ENCODE assay signal across 19 cellular contexts in genomic region chr20:46974669-46975434, GRCh38.
"Had no signal": no experiment of that assay in that cellular context is flagged by ENCODE, and none has a peak within 500 bp of the region (broad histone marks: within the 10 kb centered on the region; RNA-seq: fewer than 3 reads in every experiment).

No MANE protein-coding gene starts in this region.

- H3K4me3 ChIP-seq: skin epidermis had no signal

- H3K27ac Mint-ChIP-seq: activated naive CD8-positive, alpha-beta T cell; dendritic cell treated with granulocyte-macrophage colony-stimulating factor and Interleukin-4, amounts not matched to agents 40 ng/mL and 50 ng/mL, for 4 days; memory B cell; natural killer cell; stimulated activated naive B cell treated with anti-CD40 and anti-IgM and Interleukin-4, amounts not matched to agents 10 μg/mL and 1 μg/mL and 100 μg/mL, for 72 hours; type B pancreatic cell had no signal

- DNase-seq: activated CD4-positive, alpha-beta T cell treated with anti-CD3 and anti-CD28 coated beads, Interleukin-2, amount 50 U/mL, for 4 hours; activated CD8-positive, alpha-beta memory T cell treated with anti-CD3 and anti-CD28 coated beads, Interleukin-2, amount 50 U/mL, for 4 hours; activated gamma-delta T cell treated with Interleukin-2 at 50 U/mL for 16 hours; activated T-cell treated with anti-CD3 and anti-CD28 coated beads, Interleukin-2, amount 50 U/mL, for 48 hours; cerebellar nuclear complex; effector memory CD4-positive, alpha-beta T cell; natural killer cell; stimulated activated CD4-positive, alpha-beta T cell treated with anti-CD3 and anti-CD28 coated beads, Interleukin-15, amount 100 ng/mL, for 24 hours; stimulated activated CD4-positive, alpha-beta T cell treated with anti-CD3 and anti-CD28 coated beads, Interleukin-4, amount 100 ng/mL, for 1 hour; stimulated activated naive B cell treated with anti-CD40 and anti-IgM and Interleukin-4, amounts not matched to agents 10 μg/mL and 1 μg/mL and 100 μg/mL, for 72 hours; SW 1271 had no signal

- H3K36me3 Mint-ChIP-seq: activated naive CD8-positive, alpha-beta T cell; brain; memory B cell; natural killer cell; stimulated activated naive B cell treated with anti-CD40 and anti-IgM and Interleukin-4, amounts not matched to agents 10 μg/mL and 1 μg/mL and 100 μg/mL, for 72 hours; type B pancreatic cell had no signal

- H3K4me3 Mint-ChIP-seq: activated naive CD8-positive, alpha-beta T cell; brain; dendritic cell treated with granulocyte-macrophage colony-stimulating factor and Interleukin-4, amounts not matched to agents 40 ng/mL and 50 ng/mL, for 4 days; memory B cell; natural killer cell; stimulated activated naive B cell treated with anti-CD40 and anti-IgM and Interleukin-4, amounts not matched to agents 10 μg/mL and 1 μg/mL and 100 μg/mL, for 72 hours; type B pancreatic cell had no signal

- H3K27ac ChIP-seq: neutrophil had no signal

- H3K36me3 ChIP-seq: neutrophil had no signal

- H3K9me3 ChIP-seq: neutrophil had no signal

- H3K4me1 Mint-ChIP-seq: natural killer cell had no signal

- H3K27me3 Mint-ChIP-seq: type B pancreatic cell had no signal

- ATAC-seq: left lobe of liver; natural killer cell; stimulated activated naive B cell treated with anti-CD40 and anti-IgM and Interleukin-4, amounts not matched to agents 10 μg/mL and 1 μg/mL and 100 μg/mL, for 72 hours had no signal

- H3K9me3 Mint-ChIP-seq: brain; dendritic cell treated with granulocyte-macrophage colony-stimulating factor and Interleukin-4, amounts not matched to agents 40 ng/mL and 50 ng/mL, for 4 days; natural killer cell; stimulated activated naive B cell treated with anti-CD40 and anti-IgM and Interleukin-4, amounts not matched to agents 10 μg/mL and 1 μg/mL and 100 μg/mL, for 72 hours; type B pancreatic cell had no signal
